ENCODE assay signal across 8 cellular contexts in genomic region chr2:84905181-84906107, GRCh38. TPM values are rescaled to one million over a fixed set of nuclear protein-coding genes. Genes with fewer than 3 reads are reported as not detected.
DNase-seq lines count a peak whose midpoint lies in the region; ATAC-seq and TF ChIP-seq lines count a peak whose summit lies in the region.

TSS of gene TMSB10 (plus strand) at chr2:84905656.

- intact Hi-C loops in ascending aorta (cut with DNase I) = loop anchor here (1.0 to 5.0 kb wide), 2 partner anchors 20 to 67 kb away; partner anchors contain the start of gene KCMF1

- peak within 1 kb of the TSS; percentile 85 to 98 for H3K4me3 ChIP-seq in ascending aorta

- peak in 1 of 3 experiments; percentile 5 for TF ChIP-seq CTCF in ascending aorta (IDR thresholded peaks at IDR 0.05)

- no peaks in the 10 kb centered on the region for H3K27me3 ChIP-seq in ascending aorta

- peak; percentile 73 for ATAC-seq in GM18498 (IDR thresholded peaks at IDR 0.05; ENCODE audit: unreplicated experiment)
- ATAC-seq in HG02798 (IDR thresholded peaks at IDR 0.05; ENCODE audit: poor library complexity, unreplicated experiment) = peak; percentile 74

- DNase-seq in NCI-H1694 (lab: John Stamatoyannopoulos, UW) (peak; percentile 65), T-helper 22 cell (ENCODE audit: low read depth) (peak; percentile 80), ascending aorta (ENCODE audit: low spot score in 2 of 2) (peak in 1 of 2 donors; percentile 92), hepatic stellate cell (ENCODE audit: low spot score) (peak; percentile 88), retina (peak; percentile 92), cortex of kidney (lab: John Stamatoyannopoulos, UW) (no peak)

- peaks cover 0 to 7% of the 10 kb centered on the region in 2 donors for H3K4me1 ChIP-seq in ascending aorta

- no peaks in the 10 kb centered on the region for H3K36me3 ChIP-seq in ascending aorta

- no peaks in the 10 kb centered on the region for H3K9me3 ChIP-seq in ascending aorta

- peak within 1 kb of the TSS; percentile 90 to 94 for H3K27ac ChIP-seq in ascending aorta

RNA-seq across cellular contexts. Expression of gene TMSB10, which starts in this region (rescaled TPM):
- 5,452 TPM for total RNA-seq in ascending aorta
